Comparison of ENCODE assay signal across 9 cellular contexts in the genomic region with DNA sequence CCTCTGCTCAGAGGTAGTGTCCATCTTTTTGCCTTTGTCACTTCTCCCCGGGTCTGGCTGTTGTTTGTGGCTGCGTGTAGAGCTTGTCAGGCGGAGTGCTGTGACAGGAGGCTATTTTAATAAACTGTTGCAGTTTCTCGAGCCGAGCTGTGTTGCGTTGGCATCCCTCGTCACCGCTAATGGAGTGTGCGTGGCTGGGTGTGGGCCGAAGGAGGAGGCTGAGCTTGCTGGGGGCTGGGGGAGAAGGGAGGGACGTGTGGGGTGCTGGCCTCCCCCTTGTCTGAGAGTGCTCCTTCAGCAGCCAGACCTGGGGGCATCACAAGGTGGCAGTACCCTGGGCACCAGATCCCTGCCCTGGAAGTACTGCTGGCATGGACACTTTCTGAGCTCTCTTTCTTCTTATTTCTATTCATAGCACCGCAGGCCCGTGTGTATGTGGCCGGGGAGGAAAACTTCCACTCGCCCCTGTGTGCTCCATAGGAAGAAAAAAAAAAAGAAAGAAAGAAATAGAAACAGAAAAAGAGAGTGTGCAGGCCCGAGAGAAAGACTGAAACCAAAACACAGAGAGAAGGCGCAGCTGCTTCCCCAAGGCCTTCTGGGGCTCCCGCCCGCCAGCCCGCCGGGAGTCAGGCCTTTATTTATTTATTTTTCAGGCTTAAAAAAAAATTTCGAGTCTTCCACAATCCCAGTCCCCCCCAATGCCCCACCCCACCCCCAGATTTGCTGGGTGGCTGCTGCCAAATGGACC. TPM values are rescaled to one million over a fixed set of nuclear protein-coding genes. Genes with fewer than 3 reads are reported as not detected.
DNase-seq lines count a peak whose midpoint lies in the region; ATAC-seq and TF ChIP-seq lines count a peak whose summit lies in the region.
"Had no signal": no experiment of that assay in that cellular context is flagged by ENCODE, and none has a peak within 500 bp of the region (broad histone marks: within the 10 kb centered on the region; RNA-seq: fewer than 3 reads in every experiment).

No MANE protein-coding gene starts in this region.

- CTCF ChIA-PET in Panc1 (lab: Charles Lee), result interaction anchor here (0.6 kb wide), 1 partner anchor 146 kb away, joined by 3 read pairs; no protein-coding TSS in a partner anchor

- H3K9me3 ChIP-seq in Panc1 (ENCODE audit: control insufficient read depth, insufficient read depth, low read depth, low read length), result no peaks in the 10 kb centered on the region
- no peaks in the 10 kb centered on the region for H3K9me3 ChIP-seq in esophagus squamous epithelium

- POLR2A ChIA-PET in Panc1 (lab: Charles Lee), result no interaction called here

- intact Hi-C loops in Panc1 (cut with micrococcal nuclease; ENCODE audit: unreplicated experiment) (loop anchor here (5.0 kb wide), 1 partner anchor 35 kb away; no protein-coding TSS in a partner anchor), esophagus squamous epithelium (cut with DNase I) (no loop called here)

- H3K27me3 ChIP-seq in Panc1 (ENCODE audit: control insufficient read depth, insufficient read depth, low read length) (no peaks in the 10 kb centered on the region), esophagus squamous epithelium (no peaks in the 10 kb centered on the region), rectal smooth muscle tissue (ENCODE audit: control insufficient read depth, insufficient read depth, low read length) (no peaks in the 10 kb centered on the region)

- in situ Hi-C loops in Panc1 (cut with HindIII; ENCODE audit: low pct_unique_long_range_greater_than_20kb, low sequenced_read_pairs), result no loop called here

- peak overlapping the region; percentile 73 for H3K9ac ChIP-seq in rectal smooth muscle tissue (ENCODE audit: low read length)

- TF ChIP-seq POLR2A in esophagus squamous epithelium (IDR thresholded peaks at IDR 0.05), result no peak

- H3K36me3 ChIP-seq in Panc1 (ENCODE audit: control insufficient read depth, insufficient read depth, low read length) (no peaks in the 10 kb centered on the region), esophagus squamous epithelium (no peaks in the 10 kb centered on the region), rectal smooth muscle tissue (ENCODE audit: control insufficient read depth, insufficient read depth, low read length) (no peaks in the 10 kb centered on the region)

- H3K4me3 ChIP-seq in GM08714 (ENCODE audit: low read length) (peak overlapping the region; percentile 22; the same call in 1 of the 2 replicates), Panc1 (ENCODE audit: low read depth in 2 of 2, low read length in 2 of 2) (peak overlapping the region; percentile 14 to 81), esophagus squamous epithelium (peak overlapping the region; percentile 8 to 59 (median 50)), rectal smooth muscle tissue (ENCODE audit: low read length) (peak overlapping the region; percentile 61)

- no peak; the same call in 1 of the 2 replicates for ATAC-seq in Panc1
- no peak for ATAC-seq in HG02678 (IDR thresholded peaks at IDR 0.05; ENCODE audit: unreplicated experiment)
- ATAC-seq in GM21576 (IDR thresholded peaks at IDR 0.05; ENCODE audit: unreplicated experiment), result no peak

- BruUV-seq in Panc1 (replicated peaks; lab: Mats Ljungman, UMichigan), result no TSS peak

- H3K4me1 ChIP-seq in Panc1 (ENCODE audit: control insufficient read depth, insufficient read depth, low read length), result peaks cover 44% of the 10 kb centered on the region
- H3K4me1 ChIP-seq in esophagus squamous epithelium, result peaks cover 42 to 100% (median 72%) of the 10 kb centered on the region in 3 donors
- H3K4me1 ChIP-seq in rectal smooth muscle tissue (ENCODE audit: control insufficient read depth, insufficient read depth, low read length), result peaks cover 79% of the 10 kb centered on the region

- DNase-seq in Panc1 (ENCODE audit: low read depth, low spot score) (no peak), esophagus squamous epithelium (lab: John Stamatoyannopoulos, UW) (no peak), OCI-M2 (lab: John Stamatoyannopoulos, UW; ENCODE audit: unreplicated experiment) (no peak), NCI-H345 (lab: John Stamatoyannopoulos, UW) (no peak)

- peak overlapping the region; percentile 99 for H3K27ac ChIP-seq in Panc1 (ENCODE audit: low read length)
- peak overlapping the region; percentile 91 to 98 (median 94) for H3K27ac ChIP-seq in esophagus squamous epithelium
- H3K27ac ChIP-seq in rectal smooth muscle tissue (ENCODE audit: low read depth, low read length), result peak overlapping the region; percentile 98

- 9 to 30% methylated on average over 13 to 22 of the region's 22 CpGs for WGBS in esophagus squamous epithelium, 2 donors

- TF ChIP-seq CTCF in Panc1 (IDR thresholded peaks at IDR 0.05) (no peak), esophagus squamous epithelium (IDR thresholded peaks at IDR 0.05) (no peak)

RNA-seq across cellular contexts. Expression of gene NFIX, which starts 27.0 kb away (rescaled TPM):
- 144 TPM for total RNA-seq in Panc1 (2021; ENCODE audit: unreplicated experiment)
- 107 TPM for polyA plus RNA-seq in Panc1 (2012; ENCODE audit: insufficient read length)
- 10 to 100 TPM; 32.3 to 81.2 (median 51.6) TPM for total RNA-seq in esophagus squamous epithelium

RNA-seq across cellular contexts. Expression of gene DAND5, which starts 52.9 kb away (rescaled TPM):
- total RNA-seq in Panc1 (2021; ENCODE audit: unreplicated experiment) (0.54 TPM), esophagus squamous epithelium (not detected)
- polyA plus RNA-seq in Panc1 (2012; ENCODE audit: insufficient read length), result 1.5 TPM
- total RNA-seq: neural crest cell had no signal
